In the genomic region with DNA sequence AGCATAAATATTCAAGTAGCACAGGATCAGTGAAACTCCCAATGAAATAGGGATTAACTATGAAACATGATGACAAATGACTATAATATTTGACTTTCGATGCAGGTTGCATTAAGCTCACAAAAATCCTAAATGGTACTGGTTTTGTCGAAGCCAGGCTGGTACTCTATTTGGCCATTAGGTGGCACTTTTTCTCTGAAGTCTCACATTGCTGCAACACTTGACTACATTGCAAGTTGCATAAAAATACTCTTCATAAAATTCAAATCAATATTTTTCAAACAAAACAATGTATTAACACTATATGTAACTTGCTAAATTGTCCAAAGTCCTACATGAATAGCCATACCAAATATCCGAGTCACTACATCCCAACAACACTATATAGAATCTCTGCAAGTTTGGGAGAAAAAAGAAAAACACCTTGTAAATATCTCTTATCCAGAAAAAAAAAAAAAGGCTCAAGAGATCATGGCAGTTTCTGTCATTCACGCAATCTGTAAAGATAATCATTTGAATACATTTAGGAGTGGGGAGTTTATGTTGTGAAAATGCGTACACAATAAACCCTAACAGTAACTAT, we compare ENCODE assay signal across 8 cellular contexts. TPM values are rescaled to one million over a fixed set of nuclear protein-coding genes. Genes with fewer than 3 reads are reported as not detected.
DNase-seq lines count a peak whose midpoint lies in the region; ATAC-seq and TF ChIP-seq lines count a peak whose summit lies in the region.

No MANE protein-coding gene starts in this region.

- H3K36me3 Mint-ChIP-seq in activated T-cell treated with anti-CD3 and anti-CD28 coated beads, Interleukin-2, amount 50 U/mL, for 72 hours (ENCODE audit: insufficient read depth in 2 of 2) = peaks cover 9 to 14% of the 10 kb centered on the region in 2 donors
- peaks cover 39% of the 10 kb centered on the region for H3K36me3 Mint-ChIP-seq in activated T-cell treated with anti-CD3 and anti-CD28 coated beads, Interleukin-2, amount 50 U/mL, for 4 hours (ENCODE audit: insufficient read depth)
- H3K36me3 Mint-ChIP-seq in effector memory CD8-positive, alpha-beta T cell (ENCODE audit: insufficient read depth) = peaks cover 64% of the 10 kb centered on the region
- peaks cover 27% of the 10 kb centered on the region for H3K36me3 Mint-ChIP-seq in memory B cell

- peak overlapping the region; percentile 45; the same call in 1 of the 2 replicates for H3K27ac ChIP-seq in PC-9

- H3K9me3 Mint-ChIP-seq in activated T-cell treated with anti-CD3 and anti-CD28 coated beads, Interleukin-2, amount 50 U/mL, for 72 hours = no peaks in the 10 kb centered on the region
- H3K9me3 Mint-ChIP-seq in activated T-cell treated with anti-CD3 and anti-CD28 coated beads, Interleukin-2, amount 50 U/mL, for 4 hours = no peaks in the 10 kb centered on the region
- H3K9me3 Mint-ChIP-seq in effector memory CD8-positive, alpha-beta T cell = no peaks in the 10 kb centered on the region
- H3K9me3 Mint-ChIP-seq in memory B cell = no peaks in the 10 kb centered on the region

- H2AFZ ChIP-seq in PC-9 = no peak overlapping the region

- POLR2A ChIA-PET in PC-9 (lab: Charles Lee; ENCODE audit: unreplicated experiment) = interaction anchor here (0.6 kb wide), 1 partner anchor 42 kb away, joined by 3 read pairs; no protein-coding TSS in a partner anchor

- TF ChIP-seq CTCF in PC-9 (conservative IDR thresholded peaks at IDR 0.05) = peak; percentile 84

- H3K79me2 ChIP-seq in PC-9 (ENCODE audit: low read depth) = no peaks in the 10 kb centered on the region

- no peaks in the 10 kb centered on the region for H3K9me3 ChIP-seq in PC-9 (ENCODE audit: insufficient read depth, low read depth)

- no peaks in the 10 kb centered on the region for H3K27me3 Mint-ChIP-seq in activated T-cell treated with anti-CD3 and anti-CD28 coated beads, Interleukin-2, amount 50 U/mL, for 72 hours (ENCODE audit: low read depth)
- no peaks in the 10 kb centered on the region for H3K27me3 Mint-ChIP-seq in activated T-cell treated with anti-CD3 and anti-CD28 coated beads, Interleukin-2, amount 50 U/mL, for 4 hours (ENCODE audit: low read depth)
- no peaks in the 10 kb centered on the region for H3K27me3 Mint-ChIP-seq in effector memory CD8-positive, alpha-beta T cell
- H3K27me3 Mint-ChIP-seq in memory B cell = no peaks in the 10 kb centered on the region

- H3F3A ChIP-seq in PC-9 (ENCODE audit: insufficient read depth, low read depth) = no peaks in the 10 kb centered on the region

- no peaks in the 10 kb centered on the region for H3K4me1 ChIP-seq in PC-9 (replicated peaks; ENCODE audit: insufficient read depth)

- H3K36me3 ChIP-seq in PC-9 (ENCODE audit: low read depth) = peaks cover 14% of the 10 kb centered on the region; the same call in 1 of the 2 replicates

- H3K4me3 Mint-ChIP-seq in activated T-cell treated with anti-CD3 and anti-CD28 coated beads, Interleukin-2, amount 50 U/mL, for 72 hours = no peak overlapping the region
- H3K4me3 Mint-ChIP-seq in activated T-cell treated with anti-CD3 and anti-CD28 coated beads, Interleukin-2, amount 50 U/mL, for 4 hours = no peak overlapping the region
- no peak overlapping the region for H3K4me3 Mint-ChIP-seq in effector memory CD8-positive, alpha-beta T cell
- H3K4me3 Mint-ChIP-seq in memory B cell = no peak overlapping the region

- H3K4me3 ChIP-seq in PC-9 = no peak overlapping the region

- H3K9me2 ChIP-seq in PC-9 (ENCODE audit: insufficient read depth) = no peaks in the 10 kb centered on the region

- H3K4me1 Mint-ChIP-seq in activated T-cell treated with anti-CD3 and anti-CD28 coated beads, Interleukin-2, amount 50 U/mL, for 72 hours (ENCODE audit: low read depth) = peaks cover 36% of the 10 kb centered on the region
- peaks cover 23% of the 10 kb centered on the region for H3K4me1 Mint-ChIP-seq in activated T-cell treated with anti-CD3 and anti-CD28 coated beads, Interleukin-2, amount 50 U/mL, for 4 hours (ENCODE audit: low read depth)
- no peaks in the 10 kb centered on the region for H3K4me1 Mint-ChIP-seq in effector memory CD8-positive, alpha-beta T cell (ENCODE audit: low read depth in 2 of 2)
- peaks cover 10% of the 10 kb centered on the region for H3K4me1 Mint-ChIP-seq in memory B cell

- no peaks in the 10 kb centered on the region for H3K27me3 ChIP-seq in PC-9 (ENCODE audit: insufficient read depth, low read depth)

- ATAC-seq in activated T-cell treated with anti-CD3 and anti-CD28 coated beads, Interleukin-2, amount 50 U/mL, for 72 hours (replicated peaks in 1 of 2) = no peak
- ATAC-seq in activated T-cell treated with anti-CD3 and anti-CD28 coated beads, Interleukin-2, amount 50 U/mL, for 4 hours = no peak
- ATAC-seq in HG03460 (IDR thresholded peaks at IDR 0.05; ENCODE audit: unreplicated experiment) (peak; percentile 20), memory B cell (ENCODE audit: low read depth) (peak; percentile 52), GM18861 (IDR thresholded peaks at IDR 0.05; ENCODE audit: unreplicated experiment) (no peak)
- peak; percentile 48 for ATAC-seq in effector memory CD8-positive, alpha-beta T cell (replicated peaks)

- H4K20me1 ChIP-seq in PC-9 (ENCODE audit: insufficient read depth) = no peaks in the 10 kb centered on the region

- CTCF ChIA-PET in PC-9 (lab: Charles Lee) = interaction anchor here (1.3 to 1.9 kb wide), 2 partner anchors 238 to 258 kb away, joined by 4 to 12 read pairs; no protein-coding TSS in a partner anchor

- H3K27ac Mint-ChIP-seq in activated T-cell treated with anti-CD3 and anti-CD28 coated beads, Interleukin-2, amount 50 U/mL, for 72 hours = peak overlapping the region; percentile 48
- H3K27ac Mint-ChIP-seq in effector memory CD8-positive, alpha-beta T cell = no peak overlapping the region
- no peak overlapping the region for H3K27ac Mint-ChIP-seq in memory B cell

- BruUV-seq in PC-9 (replicated peaks; lab: Mats Ljungman, UMichigan) = no TSS peak

- H3K4me2 ChIP-seq in PC-9 = no peak overlapping the region

- intact Hi-C loops in PC-9 (cut with micrococcal nuclease; ENCODE audit: unreplicated experiment) = loop anchor here (1.0 to 5.0 kb wide), 3 partner anchors 91 to 255 kb away; partner anchors contain the start of gene SOCS6

- DNase-seq in activated T-cell treated with anti-CD3 and anti-CD28 coated beads, Interleukin-2, amount 50 U/mL, for 72 hours = peak; percentile 10
- no peak for DNase-seq in activated T-cell treated with anti-CD3 and anti-CD28 coated beads, Interleukin-2, amount 50 U/mL, for 4 hours
- DNase-seq in PC-9 (peak; percentile 9 to 61), memory B cell (ENCODE audit: low spot score in 2 of 2) (no peak), OCI-M2 (lab: John Stamatoyannopoulos, UW; ENCODE audit: unreplicated experiment) (no peak)
- peak in 1 of 3 experiments; percentile 3 for DNase-seq in effector memory CD8-positive, alpha-beta T cell

RNA-seq across cellular contexts. Expression of gene RTTN, which starts 9.5 kb away (rescaled TPM):
- 10 to 100 TPM; 27.6 to 31.4 TPM for total RNA-seq in activated T-cell treated with anti-CD3 and anti-CD28 coated beads, Interleukin-2, amount 50 U/mL, for 72 hours
- 10 to 100 TPM; 15.1 to 15.6 (median 15.2) TPM for total RNA-seq in activated T-cell treated with anti-CD3 and anti-CD28 coated beads, Interleukin-2, amount 50 U/mL, for 4 hours
- 14.3 and 16.8 TPM in 2 replicates for total RNA-seq in PC-9 (2021)

Comparison
In these comparisons a context has a peak if more than half of its experiments do, and no peak if none do; other contexts are left out.
1. DNase-seq: peak in activated T-cell treated with anti-CD3 and anti-CD28 coated beads, Interleukin-2, amount 50 U/mL, for 72 hours (2 of 2) and PC-9 (2 of 2); none in activated T-cell treated with anti-CD3 and anti-CD28 coated beads, Interleukin-2, amount 50 U/mL, for 4 hours (single experiment), memory B cell (0 of 2) and OCI-M2 (single experiment).
2. ATAC-seq: peak in HG03460 (single experiment), effector memory CD8-positive, alpha-beta T cell (single experiment) and memory B cell (single experiment); none in activated T-cell treated with anti-CD3 and anti-CD28 coated beads, Interleukin-2, amount 50 U/mL, for 72 hours (0 of 2), activated T-cell treated with anti-CD3 and anti-CD28 coated beads, Interleukin-2, amount 50 U/mL, for 4 hours (0 of 2) and GM18861 (single experiment).